ENCODE assay signal across 19 cellular contexts in genomic region chr22:37716708-37717107, GRCh38. TPM values are rescaled to one million over a fixed set of nuclear protein-coding genes. Genes with fewer than 3 reads are reported as not detected.
DNase-seq lines count a peak whose midpoint lies in the region; ATAC-seq and TF ChIP-seq lines count a peak whose summit lies in the region.
"Had no signal": no experiment of that assay in that cellular context is flagged by ENCODE, and none has a peak within 500 bp of the region (broad histone marks: within the 10 kb centered on the region; RNA-seq: fewer than 3 reads in every experiment).

No MANE protein-coding gene starts in this region.

- TF ChIP-seq CTCF in RWPE2 (IDR thresholded peaks at IDR 0.05; ENCODE audit: poor library complexity, severe bottlenecking) = no peak
- TF ChIP-seq CTCF in esophagus muscularis mucosa (IDR thresholded peaks at IDR 0.05) = no peak
- TF ChIP-seq CTCF in upper lobe of right lung (IDR thresholded peaks at IDR 0.05) = no peak

- intact Hi-C loops in esophagus muscularis mucosa (cut with DNase I) (no loop called here), upper lobe of right lung (cut with DNase I) (no loop called here)

- H3K36me3 ChIP-seq in RWPE2 (ENCODE audit: low read depth) (no peaks in the 10 kb centered on the region), esophagus muscularis mucosa (no peaks in the 10 kb centered on the region), upper lobe of right lung (no peaks in the 10 kb centered on the region)
- H3K36me3 ChIP-seq: tibial artery had no signal

- no peak for TF ChIP-seq POLR2A in esophagus muscularis mucosa (IDR thresholded peaks at IDR 0.05; ENCODE audit: low read depth)

- peak; percentile 71 for DNase-seq in GM04503 (ENCODE audit: low read depth)
- DNase-seq in RWPE2 (ENCODE audit: low spot score) = no peak
- DNase-seq in fibroblast of gingiva (ENCODE audit: low read depth) = peak; percentile 54
- DNase-seq in stromal cell of bone marrow (ENCODE audit: low read depth) = peak; percentile 50
- DNase-seq in esophagus muscularis mucosa (ENCODE audit: extremely low spot score) = no peak
- DNase-seq in stimulated activated CD4-positive, alpha-beta T cell treated with anti-CD3 and anti-CD28 coated beads, Interleukin-1b, Interleukin-23, amount 100 ng/mL, for 48 hours = no peak
- no peak for DNase-seq in upper lobe of right lung
- DNase-seq: activated CD4-positive, alpha-beta T cell treated with anti-CD3 and anti-CD28 coated beads for 36 hours; activated effector memory CD4-positive, alpha-beta T cell treated with Interleukin-2 at 50 U/mL for 16 hours; amniotic stem cell; cortex of kidney; DMS79; islet precursor cell; natural killer cell; NCI-H1092; NCI-H526; stimulated activated naive B cell treated with anti-CD40 and anti-IgM and Interleukin-4, amounts not matched to agents 10 μg/mL and 1 μg/mL and 100 μg/mL, for 72 hours; tibial artery had no signal

- no peak overlapping the region for H3K27ac ChIP-seq in RWPE2 (ENCODE audit: poor library complexity, severe bottlenecking)
- no peak overlapping the region for H3K27ac ChIP-seq in esophagus muscularis mucosa (replicated peaks in 1 of 4)
- no peak overlapping the region for H3K27ac ChIP-seq in upper lobe of right lung
- H3K27ac ChIP-seq: SK-N-MC, tibial artery had no signal

- WGBS in esophagus muscularis mucosa = 92% methylated on average over 9 of the region's 9 CpGs

- H3K9me3 ChIP-seq in RWPE2 (ENCODE audit: severe bottlenecking) = no peaks in the 10 kb centered on the region
- H3K9me3 ChIP-seq in esophagus muscularis mucosa = no peaks in the 10 kb centered on the region
- H3K9me3 ChIP-seq in upper lobe of right lung = no peaks in the 10 kb centered on the region
- H3K9me3 ChIP-seq: tibial artery had no signal

- ATAC-seq in RWPE2 (ENCODE audit: low read depth) (peak; percentile 82), upper lobe of right lung (no peak)
- ATAC-seq: activated CD4-positive, alpha-beta T cell treated with anti-CD3 and anti-CD28 coated beads for 36 hours; natural killer cell; stimulated activated naive B cell treated with anti-CD40 and anti-IgM and Interleukin-4, amounts not matched to agents 10 μg/mL and 1 μg/mL and 100 μg/mL, for 72 hours had no signal

- no peak overlapping the region for H3K4me3 ChIP-seq in RWPE2 (ENCODE audit: severe bottlenecking)
- no peak overlapping the region for H3K4me3 ChIP-seq in esophagus muscularis mucosa
- H3K4me3 ChIP-seq in upper lobe of right lung = no peak overlapping the region
- H3K4me3 ChIP-seq: SK-N-MC, tibial artery had no signal

- H3K27me3 ChIP-seq in RWPE2 (ENCODE audit: insufficient read depth, poor library complexity, severe bottlenecking) (no peaks in the 10 kb centered on the region), esophagus muscularis mucosa (no peaks in the 10 kb centered on the region), upper lobe of right lung (no peaks in the 10 kb centered on the region)
- H3K27me3 ChIP-seq: tibial artery had no signal

- TF ChIP-seq EP300 in esophagus muscularis mucosa (IDR thresholded peaks at IDR 0.05) = no peak

- H3K4me1 ChIP-seq in RWPE2 (ENCODE audit: insufficient read depth, poor library complexity, severe bottlenecking) (no peaks in the 10 kb centered on the region), esophagus muscularis mucosa (no peaks in the 10 kb centered on the region), upper lobe of right lung (no peaks in the 10 kb centered on the region)
- H3K4me1 ChIP-seq: tibial artery had no signal

RNA-seq across cellular contexts. Expression of gene TRIOBP, which starts 19.9 kb away (rescaled TPM):
- total RNA-seq in esophagus muscularis mucosa (100 to 1,000 TPM; 150 to 208 (median 182) TPM), upper lobe of right lung (85.0 TPM)

RNA-seq across cellular contexts. Expression of gene NOL12, which starts 30.6 kb away (rescaled TPM):
- total RNA-seq in esophagus muscularis mucosa = 10 to 100 TPM in 3 of 4 donors, 1 to 10 TPM in 1; 9.1 to 18.4 (median 14.5) TPM
- 21.6 TPM for total RNA-seq in upper lobe of right lung

RNA-seq across cellular contexts. Expression of gene LGALS1, which starts 41.3 kb away (rescaled TPM):
- total RNA-seq in esophagus muscularis mucosa (1,000 to 10,000 TPM in 3 of 4 donors, 100 to 1,000 TPM in 1; 710 to 1,112 (median 1,021) TPM), upper lobe of right lung (340 TPM)

RNA-seq across cellular contexts. Expression of gene PDXP, which starts 58.2 kb away (rescaled TPM):
- total RNA-seq in esophagus muscularis mucosa = 10 to 100 TPM in 3 of 4 donors, 1 to 10 TPM in 1; 7.3 to 28.3 (median 17.4) TPM
- 6.1 TPM for total RNA-seq in upper lobe of right lung

Comparison
In these comparisons a context has a peak if more than half of its experiments do, and no peak if none do; other contexts are left out.
1. DNase-seq: peak in GM04503 (single experiment), fibroblast of gingiva (single experiment) and stromal cell of bone marrow (single experiment); none in RWPE2 (single experiment), esophagus muscularis mucosa (single experiment), stimulated activated CD4-positive, alpha-beta T cell treated with anti-CD3 and anti-CD28 coated beads, Interleukin-1b, Interleukin-23, amount 100 ng/mL, for 48 hours (single experiment) and upper lobe of right lung (single experiment).